ENCODE assay signal across 8 cellular contexts in the genomic region with DNA sequence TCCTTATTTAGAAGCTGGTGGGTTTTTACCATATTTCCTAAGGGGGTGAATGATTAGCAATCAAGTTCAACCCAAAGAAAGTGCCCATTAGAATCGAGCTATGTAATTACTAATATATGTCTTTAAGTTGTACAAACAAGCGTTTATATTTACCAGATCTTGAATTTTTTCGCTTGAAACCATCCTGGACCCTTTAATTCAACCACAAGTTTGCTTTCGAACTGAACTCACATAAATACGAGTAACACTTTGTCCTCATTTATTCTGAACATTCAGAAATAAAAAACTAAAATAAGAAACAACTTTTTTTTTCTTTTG. TPM values are rescaled to one million over a fixed set of nuclear protein-coding genes. Genes with fewer than 3 reads are reported as not detected.
A peak's percentile ranks its signal among the peaks of the same experiment; 100 is the strongest.
DNase-seq lines count a peak whose midpoint lies in the region; ATAC-seq and TF ChIP-seq lines count a peak whose summit lies in the region.

No MANE protein-coding gene starts in this region.

- peaks cover 60% of the 10 kb centered on the region for H3K79me2 ChIP-seq in GM23248 (ENCODE audit: insufficient read depth)

- peaks cover 6% of the 10 kb centered on the region; the same call in 1 of the 2 replicates for H4K20me1 ChIP-seq in GM23248 (ENCODE audit: insufficient read depth)

- 20 to 29% methylated on average over 5 of the region's 5 CpGs for WGBS in GM23248 (ENCODE audit: low coverage in 1 of 2, low lambda C conversion rate in 2 of 2, missing lambda C conversion rate in 2 of 2), 2 experiments
- WGBS in gastroesophageal sphincter (ENCODE audit: low coverage in 1 of 2), 2 donors: 42 to 59% methylated on average over 5 of the region's 5 CpGs
- WGBS in spleen, 5 donors: 15 to 24% (median 19%) methylated on average over 5 of the region's 5 CpGs

- DNase-seq in GM23248 (no peak), spleen (no peak), G401 (ENCODE audit: low spot score) (no peak), AG08395 (ENCODE audit: low spot score) (no peak)
- DNase-seq in activated effector memory CD4-positive, alpha-beta T cell treated with Interleukin-2 at 50 U/mL for 16 hours: no peak

- H3K36me3 ChIP-seq in GM23248 (ENCODE audit: low read depth) (peaks cover 21% of the 10 kb centered on the region), gastroesophageal sphincter (peaks cover 1 to 38% of the 10 kb centered on the region in 2 donors), spleen (peaks cover 0 to 41% (median 23%) of the 10 kb centered on the region in 6 donors)

- peaks cover 13% of the 10 kb centered on the region for H3F3A ChIP-seq in GM23248 (ENCODE audit: insufficient read depth)

- 0 out of 2 replicates have a peak overlapping the region, but pooled peaks have one; percentile 32 for H3K27ac ChIP-seq in GM23248
- H3K27ac ChIP-seq in gastroesophageal sphincter: peak overlapping the region in 2 of 4 donors; percentile 88 to 90
- peak overlapping the region; percentile 81 to 93 (median 90) for H3K27ac ChIP-seq in spleen

- no peak for TF ChIP-seq POLR2A in gastroesophageal sphincter (IDR thresholded peaks at IDR 0.05)
- TF ChIP-seq POLR2A in spleen (IDR thresholded peaks at IDR 0.05): no peak

- no peak for TF ChIP-seq EP300 in gastroesophageal sphincter (IDR thresholded peaks at IDR 0.05)

- no peak for ATAC-seq in gastroesophageal sphincter
- ATAC-seq in HG03045 (IDR thresholded peaks at IDR 0.05; ENCODE audit: unreplicated experiment): no peak

- H3K9me3 ChIP-seq in GM23248 (ENCODE audit: low read depth) (no peaks in the 10 kb centered on the region), gastroesophageal sphincter (no peaks in the 10 kb centered on the region), spleen (no peaks in the 10 kb centered on the region)

- no peak for TF ChIP-seq CTCF in WI38 (IDR thresholded peaks at IDR 0.05; ENCODE audit: low read depth, low read length)
- no peak for TF ChIP-seq CTCF in gastroesophageal sphincter (IDR thresholded peaks at IDR 0.05)
- TF ChIP-seq CTCF in spleen (IDR thresholded peaks at IDR 0.05 in 8 of 11, conservative IDR thresholded peaks at IDR 0.05 in 3 of 11): no peak

- H3K27me3 ChIP-seq in GM23248 (replicated peaks; ENCODE audit: insufficient read depth) (no peaks in the 10 kb centered on the region), gastroesophageal sphincter (no peaks in the 10 kb centered on the region), spleen (replicated peaks in 1 of 7) (no peaks in the 10 kb centered on the region)

- peak overlapping the region; percentile 99 for H3K4me2 ChIP-seq in GM23248 (ENCODE audit: unreplicated experiment)

- H3K4me1 ChIP-seq in GM23248 (ENCODE audit: insufficient read depth) (peaks cover 18% of the 10 kb centered on the region), gastroesophageal sphincter (peaks cover 0 to 44% (median 3%) of the 10 kb centered on the region in 3 donors), spleen (peaks cover 11 to 67% (median 28%) of the 10 kb centered on the region in 6 donors)

- intact Hi-C loops in spleen (cut with DNase I; ENCODE audit: low total_unique reads): no loop called here

- peak overlapping the region; percentile 92 for H3K9ac ChIP-seq in GM23248

- no peaks in the 10 kb centered on the region for H3K9me2 ChIP-seq in GM23248 (ENCODE audit: insufficient read depth)

- H3K4me3 ChIP-seq in GM23248: peak overlapping the region; percentile 91
- H3K4me3 ChIP-seq in WI38 (ENCODE audit: low read depth, low read length): peak overlapping the region; percentile 95
- H3K4me3 ChIP-seq in gastroesophageal sphincter: peak overlapping the region; percentile 76 to 84
- peak overlapping the region; percentile 78 to 97 (median 90) for H3K4me3 ChIP-seq in spleen

- H2AFZ ChIP-seq in GM23248: peak overlapping the region; percentile 96

- in situ Hi-C loops in GM23248 (cut with MboI): no loop called here
- in situ Hi-C loops in G401 (cut with HindIII; ENCODE audit: low sequenced_read_pairs): no loop called here

RNA-seq across cellular contexts. Expression of a gene that starts 1.5 kb away (rescaled TPM):
- 59.3 and 80.3 TPM in 2 replicates for total RNA-seq in GM23248 (2014; rRNA removed; shearing (Covaris generic))
- polyA plus RNA-seq in GM23248 (2016; fragmentation: Nextera tagmentation; extraction: Ambion mirVana) (267 and 268 TPM in 2 replicates), spleen (10 to 100 TPM; 49.3 to 66.1 (median 60.1) TPM)
- total RNA-seq in gastroesophageal sphincter (10 to 100 TPM; 35.2 to 72.5 (median 63.2) TPM), spleen (10 to 100 TPM; 48.4 to 88.3 (median 77.7) TPM)
- total RNA-seq in G401 (2014; rRNA removed; shearing (Covaris generic)): 84.2 and 113 TPM in 2 replicates
